In genomic region chr6:106125925-106126435, GRCh38 we compare ENCODE assay signal across 8 cellular contexts. TPM values are rescaled to one million over a fixed set of nuclear protein-coding genes. Genes with fewer than 3 reads are reported as not detected.
A peak's percentile ranks its signal among the peaks of the same experiment; 100 is the strongest.
DNase-seq lines count a peak whose midpoint lies in the region; ATAC-seq, FAIRE-seq and TF ChIP-seq lines count a peak whose summit lies in the region.

No MANE protein-coding gene starts in this region.

- peak overlapping the region; percentile 30 for H3K4me3 ChIP-seq in effector memory CD4-positive, alpha-beta T cell (ENCODE audit: insufficient read depth, low read depth, low read length, poor library complexity, severe bottlenecking)
- H3K4me3 ChIP-seq in lower lobe of right lung, result no peak overlapping the region

- DNase-seq in GM12892 (ENCODE audit: insufficient read length), result no peak
- DNase-seq in NOMO-1 treated with dmso at 0.1 percent for 144 hours (lab: John Stamatoyannopoulos, UW; ENCODE audit: unreplicated experiment), result peak; percentile 41
- peak in 1 of 3 donors; percentile 31 for DNase-seq in effector memory CD4-positive, alpha-beta T cell
- DNase-seq in lower lobe of right lung, result no peak
- no peak for DNase-seq in DMS153 (lab: John Stamatoyannopoulos, UW)
- no peak for DNase-seq in omental fat pad (ENCODE audit: low spot score)
- no peak for DNase-seq in NCI-H1930 (lab: John Stamatoyannopoulos, UW)

- peak; percentile 98 for FAIRE-seq in GM12892 (lab: Jason Lieb, UNC)

- no peaks in the 10 kb centered on the region for H3K36me3 ChIP-seq in effector memory CD4-positive, alpha-beta T cell (ENCODE audit: control insufficient read depth, insufficient read depth, low read length)
- no peaks in the 10 kb centered on the region for H3K36me3 ChIP-seq in lower lobe of right lung

- TF ChIP-seq POLR2A in GM12892 (IDR thresholded peaks at IDR 0.05; ENCODE audit: low read depth, low read length), result peak; percentile 51; the same call in 1 of the 2 replicates

- peak; percentile 48 for ATAC-seq in GM21825 (IDR thresholded peaks at IDR 0.05; ENCODE audit: unreplicated experiment)
- ATAC-seq in lower lobe of right lung, result no peak
- no peak for ATAC-seq in omental fat pad (ENCODE audit: low FRiP score)

- no peak overlapping the region for H3K27ac ChIP-seq in effector memory CD4-positive, alpha-beta T cell (ENCODE audit: insufficient read depth, low read length, poor library complexity, severe bottlenecking)
- H3K27ac ChIP-seq in lower lobe of right lung, result no peak overlapping the region

- H3K27me3 ChIP-seq in effector memory CD4-positive, alpha-beta T cell (replicated peaks; ENCODE audit: control insufficient read depth, insufficient read depth, low read length, poor library complexity, severe bottlenecking), result no peaks in the 10 kb centered on the region
- H3K27me3 ChIP-seq in lower lobe of right lung (ENCODE audit: low read depth), result no peaks in the 10 kb centered on the region

- no peaks in the 10 kb centered on the region for H3K4me1 ChIP-seq in effector memory CD4-positive, alpha-beta T cell (ENCODE audit: control insufficient read depth, insufficient read depth, low read length, poor library complexity, severe bottlenecking)
- H3K4me1 ChIP-seq in lower lobe of right lung, result no peaks in the 10 kb centered on the region

- intact Hi-C loops in lower lobe of right lung (cut with DNase I), result no loop called here

- no peak for TF ChIP-seq CTCF in lower lobe of right lung (IDR thresholded peaks at IDR 0.05)
- TF ChIP-seq CTCF in omental fat pad (IDR thresholded peaks at IDR 0.05), result no peak

- H3K9me3 ChIP-seq in effector memory CD4-positive, alpha-beta T cell (ENCODE audit: control insufficient read depth, low read length), result no peaks in the 10 kb centered on the region
- H3K9me3 ChIP-seq in lower lobe of right lung, result no peaks in the 10 kb centered on the region

RNA-seq across cellular contexts. Expression of gene PRDM1, which starts 39.8 kb away (rescaled TPM):
- 12.7 TPM for polyA plus RNA-seq in GM12892 (2012; ENCODE audit: missing spikeins)
- 13.9 TPM for total RNA-seq in lower lobe of right lung
- total RNA-seq in omental fat pad, result 10 to 100 TPM in 2 of 4 donors, 1 to 10 TPM in 2; 7.0 to 20.8 (median 10.3) TPM
